ENCODE assay signal across 8 cellular contexts in the genomic region with DNA sequence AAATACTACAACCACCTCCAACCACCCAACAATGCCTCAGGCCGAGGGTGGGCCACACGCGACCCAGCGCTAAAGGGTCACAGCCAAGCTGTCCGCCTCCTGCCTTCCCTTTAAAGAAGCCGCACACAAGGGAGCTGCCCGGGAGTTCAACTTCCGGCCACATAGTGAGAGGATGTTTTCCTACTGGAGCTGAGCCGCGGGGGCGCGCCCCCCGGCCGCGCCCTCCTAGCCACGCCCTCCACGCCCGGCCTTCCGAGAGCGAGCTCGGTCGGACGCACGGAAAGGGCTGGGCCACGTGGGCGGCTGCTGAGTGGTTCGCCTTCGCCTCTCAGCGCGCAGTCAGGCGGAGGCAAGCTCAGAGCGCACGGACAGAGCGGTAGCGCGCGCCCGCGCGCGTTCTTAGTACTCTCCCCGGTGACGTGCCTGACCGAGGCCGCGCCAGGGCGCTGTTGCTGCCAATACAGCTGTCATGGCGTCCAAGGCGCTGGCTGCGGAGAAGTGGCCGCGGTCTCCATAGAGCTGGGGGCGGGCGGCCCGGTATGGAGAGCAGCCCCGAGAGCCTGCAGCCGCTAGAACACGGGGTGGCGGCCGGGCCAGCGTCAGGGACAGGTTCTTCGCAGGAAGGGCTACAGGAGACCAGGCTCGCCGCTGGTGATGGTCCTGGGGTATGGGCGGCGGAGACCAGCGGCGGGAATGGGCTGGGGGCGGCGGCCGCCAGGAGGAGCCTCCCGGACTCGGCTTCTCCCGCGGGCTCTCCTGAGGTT. TPM values are rescaled to one million over a fixed set of nuclear protein-coding genes. Genes with fewer than 3 reads are reported as not detected.
DNase-seq lines count a peak whose midpoint lies in the region; TF ChIP-seq lines count a peak whose summit lies in the region.

A gene with protein sequence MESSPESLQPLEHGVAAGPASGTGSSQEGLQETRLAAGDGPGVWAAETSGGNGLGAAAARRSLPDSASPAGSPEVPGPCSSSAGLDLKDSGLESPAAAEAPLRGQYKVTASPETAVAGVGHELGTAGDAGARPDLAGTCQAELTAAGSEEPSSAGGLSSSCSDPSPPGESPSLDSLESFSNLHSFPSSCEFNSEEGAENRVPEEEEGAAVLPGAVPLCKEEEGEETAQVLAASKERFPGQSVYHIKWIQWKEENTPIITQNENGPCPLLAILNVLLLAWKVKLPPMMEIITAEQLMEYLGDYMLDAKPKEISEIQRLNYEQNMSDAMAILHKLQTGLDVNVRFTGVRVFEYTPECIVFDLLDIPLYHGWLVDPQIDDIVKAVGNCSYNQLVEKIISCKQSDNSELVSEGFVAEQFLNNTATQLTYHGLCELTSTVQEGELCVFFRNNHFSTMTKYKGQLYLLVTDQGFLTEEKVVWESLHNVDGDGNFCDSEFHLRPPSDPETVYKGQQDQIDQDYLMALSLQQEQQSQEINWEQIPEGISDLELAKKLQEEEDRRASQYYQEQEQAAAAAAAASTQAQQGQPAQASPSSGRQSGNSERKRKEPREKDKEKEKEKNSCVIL (plus strand): TSS at position 446 of the 764 bp plus-strand sequence. CDS start 94 bp downstream, at position 540.

- CTCF ChIA-PET in activated CD8-positive, alpha-beta memory T cell treated with anti-CD3 and anti-CD28 coated beads for 36 hours (lab: Charles Lee) = interaction anchor here (1.0 to 1.6 kb wide), 8 partner anchors 9 to 502 kb away, joined by 3 to 8 read pairs (median 4); a partner anchor contains a TSS

- POLR2A ChIA-PET in activated CD8-positive, alpha-beta memory T cell treated with anti-CD3 and anti-CD28 coated beads for 36 hours (lab: Charles Lee) = interaction anchor here (0.8 to 2.2 kb wide), 10 partner anchors 10 to 439 kb away, joined by 3 to 22 read pairs (median 4); a partner anchor contains a TSS

- DNase-seq in COR-L47 (lab: John Stamatoyannopoulos, UW) (peak; percentile 99), GM20000 (ENCODE audit: low spot score) (peak; percentile 95), HT-29 (ENCODE audit: low spot score) (peak; percentile 100), NOMO-1 (lab: John Stamatoyannopoulos, UW; ENCODE audit: unreplicated experiment in 2 of 2) (peak; percentile 97 to 99), lung microvascular endothelial cell (ENCODE audit: low read depth in 2 of 2) (peak; percentile 99)
- DNase-seq in effector CD8-positive, alpha-beta T cell (lab: John Stamatoyannopoulos, UW) = peak; percentile 81
- DNase-seq in stimulated activated CD4-positive, alpha-beta T cell treated with anti-CD3 and anti-CD28 coated beads, TNF-alpha, amount 100 ng/mL, for 48 hours (ENCODE audit: low read depth in 3 of 3) = peak; percentile 90 to 95 (median 94)

- peak; percentile 29 for TF ChIP-seq CTCF in GM20000 (IDR thresholded peaks at IDR 0.05; ENCODE audit: extremely low read depth, missing control alignments)

RNA-seq across cellular contexts. Expression of the gene that starts here (rescaled TPM):
- total RNA-seq in HT-29 (2014; rRNA removed; shearing (Covaris generic)) = 11.0 and 16.2 TPM in 2 replicates
- 10 to 100 TPM; 10.1 to 10.7 TPM for total RNA-seq in activated CD8-positive, alpha-beta memory T cell treated with anti-CD3 and anti-CD28 coated beads for 36 hours
- 7.4 and 12.1 TPM in 2 replicates for total RNA-seq in lung microvascular endothelial cell

Comparison
In these comparisons a context has a peak if more than half of its experiments do, and no peak if none do; other contexts are left out.
1. Peak in every context shown above with its lines: DNase-seq.